12 cellular contexts compared by ENCODE assay signal in the genomic region with DNA sequence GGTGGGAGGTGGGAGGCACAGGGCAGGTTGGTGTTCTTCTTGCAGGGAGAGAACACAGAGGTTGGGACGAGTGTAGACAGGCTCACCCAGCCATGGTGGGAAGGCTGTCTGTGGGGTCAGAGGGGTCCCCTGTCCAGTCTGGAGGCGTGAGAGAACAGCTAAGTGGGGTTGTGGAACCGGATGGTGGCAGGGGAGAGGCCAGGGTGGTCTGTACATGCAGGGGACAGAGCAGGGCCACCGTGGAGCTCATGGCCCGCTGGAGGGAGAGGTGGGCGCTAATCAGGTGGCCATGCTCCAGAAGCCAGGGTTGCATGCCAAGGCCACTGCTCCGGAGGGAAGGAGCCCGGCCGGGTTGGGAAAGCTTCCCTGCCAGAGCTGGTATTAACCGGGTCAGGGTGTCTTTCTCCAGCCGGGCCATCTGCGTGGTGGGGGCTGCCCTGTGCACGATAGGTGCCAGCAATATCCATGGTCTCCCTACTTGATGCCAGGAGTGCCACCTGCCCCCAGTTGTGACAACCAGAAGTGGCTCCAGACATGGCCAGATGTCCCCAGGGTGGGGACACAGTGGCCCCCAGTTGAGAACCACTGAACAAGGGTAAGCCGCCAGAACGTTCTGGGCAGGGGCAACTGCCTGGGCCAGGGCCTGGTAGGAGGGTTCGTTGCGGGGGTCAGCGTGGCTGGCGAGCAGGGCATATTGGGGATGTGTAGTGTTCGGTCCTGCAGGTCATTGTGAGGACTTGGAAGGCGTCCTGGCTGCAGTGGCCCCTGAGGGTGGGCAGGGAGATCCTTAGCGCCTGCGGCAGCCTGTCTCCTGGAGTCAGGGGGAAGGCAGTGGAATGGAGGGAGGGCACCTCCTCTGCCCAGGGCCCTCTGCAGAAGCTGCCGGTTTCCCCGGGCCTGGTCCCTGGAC. TPM values are rescaled to one million over a fixed set of nuclear protein-coding genes. Genes with fewer than 3 reads are reported as not detected.
DNase-seq lines count a peak whose midpoint lies in the region; ATAC-seq, FAIRE-seq and TF ChIP-seq lines count a peak whose summit lies in the region.
"Had no signal": no experiment of that assay in that cellular context is flagged by ENCODE, and none has a peak within 500 bp of the region (broad histone marks: within the 10 kb centered on the region; RNA-seq: fewer than 3 reads in every experiment).

No MANE protein-coding gene starts in this region.

- H3K27ac ChIP-seq in HepG2 (ENCODE audit: extremely low read length, insufficient read depth, low read length) (no peak overlapping the region), temporal lobe (ENCODE audit: low read depth, low read length) (peak overlapping the region; percentile 48)

- no peak for DNase-seq in activated CD4-positive, alpha-beta T cell treated with anti-CD3 and anti-CD28 coated beads for 36 hours
- DNase-seq in activated CD4-positive, alpha-beta T cell treated with anti-CD3 and anti-CD28 coated beads for 1 hour: no peak
- DNase-seq in activated naive CD4-positive, alpha-beta T cell treated with anti-CD3 and anti-CD28 coated beads, Interleukin-2, amount 50 U/mL, for 72 hours (ENCODE audit: low spot score in 2 of 2): no peak
- DNase-seq in HepG2 (ENCODE audit: low spot score) (no peak), NCI-H2196 (lab: John Stamatoyannopoulos, UW; ENCODE audit: unreplicated experiment) (no peak), HuH-7.5 (ENCODE audit: low spot score) (no peak), Kasumi-1 (lab: John Stamatoyannopoulos, UW) (no peak)
- DNase-seq: NCI-H1436 treated with DMSO at 0.1 percent for 48 hours, SJCRH30 had no signal

- no peak overlapping the region for H2AFZ ChIP-seq in HepG2 (ENCODE audit: low read length)

- H3K4me3 ChIP-seq in HepG2 (replicated peaks in 1 of 3; ENCODE audit: insufficient read depth in 1 of 3, low read depth in 2 of 3, low read length in 3 of 3): no peak overlapping the region
- H3K4me3 ChIP-seq: A549, pancreas, SJCRH30 had no signal

- intact Hi-C loops in activated CD4-positive, alpha-beta T cell treated with anti-CD3 and anti-CD28 coated beads for 36 hours (cut with DNase I, micrococcal nuclease): loop anchor here in 1 of 2 experiments (5.0 kb wide), 1 partner anchor 649 kb away; no protein-coding TSS in a partner anchor
- intact Hi-C loops in HepG2 (cut with micrococcal nuclease; ENCODE audit: unreplicated experiment): no loop called here

- TF ChIP-seq EP300 in HepG2 (IDR thresholded peaks at IDR 0.05; ENCODE audit: low read depth in 2 of 2, low read length in 2 of 2): no peak
- TF ChIP-seq EP300 in HepG2 (CRISPR knock-in tag; IDR thresholded peaks at IDR 0.05; ENCODE audit: borderline replicate concordance): no peak

- H3K27me3 ChIP-seq in HepG2 (ENCODE audit: control insufficient read depth in 1 of 2, insufficient read depth in 2 of 2, low read length in 2 of 2): no peaks in the 10 kb centered on the region
- H3K27me3 ChIP-seq: pancreas, SJCRH30 had no signal

- H3K27ac Mint-ChIP-seq in activated CD4-positive, alpha-beta T cell treated with anti-CD3 and anti-CD28 coated beads for 36 hours: peak overlapping the region; percentile 83
- peak overlapping the region; percentile 75 to 86 for H3K27ac Mint-ChIP-seq in activated naive CD4-positive, alpha-beta T cell treated with anti-CD3 and anti-CD28 coated beads, Interleukin-2, amount 50 U/mL, for 72 hours

- peaks cover 50% of the 10 kb centered on the region for H3K4me1 ChIP-seq in HepG2 (ENCODE audit: insufficient read depth, low read length)

- no peak for TF ChIP-seq POLR2A in HepG2 (IDR thresholded peaks at IDR 0.05; ENCODE audit: insufficient read depth in 1 of 2, low read depth in 2 of 2, low read length in 2 of 2)

- POLR2A ChIA-PET in activated CD4-positive, alpha-beta T cell treated with anti-CD3 and anti-CD28 coated beads for 36 hours (lab: Charles Lee): no interaction called here
- POLR2A ChIA-PET in HepG2 (lab: Yijun Ruan, JAX): no interaction called here

- 89% methylated on average over 24 of the region's 25 CpGs for WGBS in HepG2 (ENCODE audit: low lambda C conversion rate)

- no peaks in the 10 kb centered on the region for H3K9me3 Mint-ChIP-seq in activated CD4-positive, alpha-beta T cell treated with anti-CD3 and anti-CD28 coated beads for 36 hours (ENCODE audit: low read depth)
- no peaks in the 10 kb centered on the region for H3K9me3 Mint-ChIP-seq in activated naive CD4-positive, alpha-beta T cell treated with anti-CD3 and anti-CD28 coated beads, Interleukin-2, amount 50 U/mL, for 72 hours

- no peak for ATAC-seq in activated CD4-positive, alpha-beta T cell treated with anti-CD3 and anti-CD28 coated beads for 36 hours
- ATAC-seq in activated naive CD4-positive, alpha-beta T cell treated with anti-CD3 and anti-CD28 coated beads, Interleukin-2, amount 50 U/mL, for 72 hours: no peak
- no peak for ATAC-seq in HepG2
- ATAC-seq: pancreas had no signal

- no peak overlapping the region for H3K9ac ChIP-seq in HepG2 (ENCODE audit: insufficient read depth, low read depth, low read length)

- peaks cover 79% of the 10 kb centered on the region for H3K4me1 Mint-ChIP-seq in activated CD4-positive, alpha-beta T cell treated with anti-CD3 and anti-CD28 coated beads for 36 hours

- TF ChIP-seq CTCF in HepG2 (CRISPR knock-in tag; IDR thresholded peaks at IDR 0.05): no peak

- FAIRE-seq in HepG2 (lab: Jason Lieb, UNC): no peak
- FAIRE-seq: A549, pancreas had no signal

- H3K4me2 ChIP-seq in HepG2 (ENCODE audit: low read depth, low read length): no peak overlapping the region
- H3K4me2 ChIP-seq: A549 had no signal

- no TSS peak for BruUV-seq in HepG2 (replicated peaks; lab: Mats Ljungman, UMichigan)

- no peaks in the 10 kb centered on the region for H3K27me3 Mint-ChIP-seq in activated CD4-positive, alpha-beta T cell treated with anti-CD3 and anti-CD28 coated beads for 36 hours

- CTCF ChIA-PET in activated CD4-positive, alpha-beta T cell treated with anti-CD3 and anti-CD28 coated beads for 36 hours (lab: Charles Lee): interaction anchor here (0.7 kb wide), 1 partner anchor 141 kb away, joined by 3 read pairs; no protein-coding TSS in a partner anchor
- CTCF ChIA-PET in HepG2 (lab: Yijun Ruan, JAX; ENCODE audit: low intra/inter-chr PET ratio, low total read pairs): interaction anchor here (1.2 kb wide), 1 partner anchor 141 kb away, joined by 3 read pairs; no protein-coding TSS in a partner anchor

- peaks cover 14 to 20% of the 10 kb centered on the region in 2 experiments for H3K36me3 ChIP-seq in HepG2 (replicated peaks in 1 of 2; ENCODE audit: control insufficient read depth in 1 of 2, insufficient read depth in 2 of 2, low read length in 2 of 2)

- H4K20me1 ChIP-seq in HepG2 (ENCODE audit: insufficient read depth, low read length): peaks cover 4% of the 10 kb centered on the region; the same call in 1 of the 2 replicates

- H3K9me3 ChIP-seq in HepG2 (ENCODE audit: low read length): no peaks in the 10 kb centered on the region
- H3K9me3 ChIP-seq: A549, pancreas, SJCRH30 had no signal

- H3K4me3 Mint-ChIP-seq in activated CD4-positive, alpha-beta T cell treated with anti-CD3 and anti-CD28 coated beads for 36 hours: no peak overlapping the region

- in situ Hi-C loops in HepG2 (cut with HindIII; ENCODE audit: extremely low pct_ligation_motif_present, low pct_unique_long_range_greater_than_20kb): no loop called here

- H3K36me3 Mint-ChIP-seq in activated CD4-positive, alpha-beta T cell treated with anti-CD3 and anti-CD28 coated beads for 36 hours (ENCODE audit: low read depth): peaks cover 11% of the 10 kb centered on the region
- no peaks in the 10 kb centered on the region for H3K36me3 Mint-ChIP-seq in activated naive CD4-positive, alpha-beta T cell treated with anti-CD3 and anti-CD28 coated beads, Interleukin-2, amount 50 U/mL, for 72 hours

- no peak for TF ChIP-seq RAD21 in HepG2 (CRISPR knock-in tag; IDR thresholded peaks at IDR 0.05)

- H3K79me2 ChIP-seq in HepG2 (ENCODE audit: insufficient read depth, low read length): no peaks in the 10 kb centered on the region

TF ChIP-seq in HepG2, 621 proteins besides CTCF, POLR2A, EP300 and RAD21 (continues in another document):
- TF ChIP-seq HNRNPL (IDR thresholded peaks at IDR 0.05; ENCODE audit: low read depth, low read length): 0 out of 2 replicates have a peak, but pooled peaks have one; percentile 44
- TF ChIP-seq PAF1 (CRISPR knock-in tag; IDR thresholded peaks at IDR 0.05): no peak

RNA-seq across cellular contexts. Expression of a gene that starts 5.1 kb away (rescaled TPM):
- total RNA-seq in activated CD4-positive, alpha-beta T cell treated with anti-CD3 and anti-CD28 coated beads for 36 hours: 1 to 10 TPM; 6.0 to 7.2 TPM
- 10 to 100 TPM; 11.0 to 14.4 TPM for total RNA-seq in activated naive CD4-positive, alpha-beta T cell treated with anti-CD3 and anti-CD28 coated beads, Interleukin-2, amount 50 U/mL, for 72 hours
- total RNA-seq in HepG2 (2016; rRNA removed; fragmentation: Illumina TruSeq; extraction: Trizol) (8.4 TPM in 2 replicates), temporal lobe (159 TPM)
- 7.1 and 8.0 TPM in 2 replicates for total RNA-seq in HepG2 (2016; cell fraction: cytosol; rRNA removed; fragmentation: Illumina TruSeq; extraction: Trizol; ENCODE audit: low read depth)
- 6.0 and 8.2 TPM in 2 replicates for total RNA-seq in HepG2 (2016; cell fraction: insoluble cytoplasmic fraction; rRNA removed; fragmentation: Illumina TruSeq; extraction: Trizol)
- 18.8 and 19.0 TPM in 2 replicates for total RNA-seq in HepG2 (2016; cell fraction: membrane; rRNA removed; fragmentation: Illumina TruSeq; extraction: Trizol)
- total RNA-seq in HepG2 (2016; cell fraction: nucleus; rRNA removed; fragmentation: Illumina TruSeq; extraction: Trizol): 4.0 and 5.8 TPM in 2 replicates
- polyA plus RNA-seq in HepG2 (2011; rRNA removed): 5.2 and 5.6 TPM in 2 replicates
- polyA plus RNA-seq in HepG2 (2011; cell fraction: cytosol; rRNA removed): 4.6 and 5.0 TPM in 2 replicates
- 4.7 and 4.9 TPM in 2 replicates for polyA plus RNA-seq in HepG2 (2011; cell fraction: nucleus; rRNA removed)
- polyA plus RNA-seq in HepG2 (2012): 3.0 and 3.4 TPM in 2 replicates
- 8.8 and 9.8 TPM in 2 replicates for polyA plus RNA-seq in HepG2 (2016; cell fraction: cytosol; fragmentation: Illumina TruSeq; extraction: Trizol; ENCODE audit: low read depth)
- polyA plus RNA-seq in HepG2 (2016; cell fraction: insoluble cytoplasmic fraction; fragmentation: Illumina TruSeq; extraction: Trizol; ENCODE audit: low read depth): 8.1 and 9.3 TPM in 2 replicates
- polyA plus RNA-seq in HepG2 (2016; cell fraction: membrane; fragmentation: Illumina TruSeq; extraction: Trizol; ENCODE audit: low read depth): 17.1 and 17.3 TPM in 2 replicates
- 7.7 and 8.0 TPM in 2 replicates for polyA plus RNA-seq in HepG2 (2016; cell fraction: nucleus; fragmentation: Illumina TruSeq; extraction: Trizol; ENCODE audit: insufficient read depth, low read depth)
- polyA minus RNA-seq in HepG2 (2011; rRNA and poly(A)+ RNA removed; ENCODE audit: low replicate concordance): 2.2 and 3.6 TPM in 2 replicates
- 1.6 and 1.9 TPM in 2 replicates for polyA minus RNA-seq in HepG2 (2011; cell fraction: cytosol; rRNA and poly(A)+ RNA removed)
- 4.4 and 4.9 TPM in 2 replicates for polyA minus RNA-seq in HepG2 (2011; cell fraction: nucleus; rRNA and poly(A)+ RNA removed)
